30 cellular contexts compared by ENCODE assay signal in genomic region chr2:236954641-236955040, GRCh38.
"Had no signal": no experiment of that assay in that cellular context is flagged by ENCODE, and none has a peak within 500 bp of the region (broad histone marks: within the 10 kb centered on the region; RNA-seq: fewer than 3 reads in every experiment).

No MANE protein-coding gene starts in this region.

- H3K27ac ChIP-seq: PC-9, RWPE1, WERI-Rb-1 had no signal

- H3K4me3 ChIP-seq: PC-9 had no signal

- H3K36me3 ChIP-seq: WERI-Rb-1 had no signal

- H3K27ac Mint-ChIP-seq: activated CD4-positive, alpha-beta memory T cell treated with anti-CD3 and anti-CD28 coated beads, Interleukin-2, amount 10 ng/mL, durations not matched to agents 7 days and 5 days; activated naive CD4-positive, alpha-beta T cell treated with anti-CD3 and anti-CD28 coated beads, Interleukin-2, amount 50 U/mL, for 24 hours; activated T-cell treated with anti-CD3 and anti-CD28 coated beads, Interleukin-2, amount 50 U/mL, for 24 hours; activated T-helper 2 cell treated with anti-CD3 and anti-CD28 coated beads, Interferon-gamma antibody, Interleukin-2, Interleukin-4, amounts not matched to agents 10 μg/mL and 5 μg/mL and 100 μg/mL, durations not matched to agents 14 hours and 24 hours and 36 hours; IgD-negative memory B cell; T-cell had no signal

- H3K36me3 Mint-ChIP-seq: T-cell had no signal

- H3K27me3 Mint-ChIP-seq: activated naive CD4-positive, alpha-beta T cell treated with anti-CD3 and anti-CD28 coated beads, Interleukin-2, amount 50 U/mL, for 24 hours had no signal

- ATAC-seq: Right ventricle myocardium inferior, SK-N-SH treated with all-trans-retinoic acid at 6 μM for 48 hours, T-cell had no signal

- H3K4me1 Mint-ChIP-seq: activated naive CD4-positive, alpha-beta T cell treated with anti-CD3 and anti-CD28 coated beads, Interleukin-2, amount 50 U/mL, for 24 hours; IgD-negative memory B cell had no signal

- H3K4me3 Mint-ChIP-seq: activated CD4-positive, alpha-beta memory T cell treated with anti-CD3 and anti-CD28 coated beads, Interleukin-2, amount 10 ng/mL, durations not matched to agents 7 days and 5 days; activated naive CD4-positive, alpha-beta T cell treated with anti-CD3 and anti-CD28 coated beads, Interleukin-2, amount 50 U/mL, for 24 hours; activated T-cell treated with anti-CD3 and anti-CD28 coated beads, Interleukin-2, amount 50 U/mL, for 24 hours; IgD-negative memory B cell; T-cell had no signal

- H3K9me3 Mint-ChIP-seq: activated naive CD4-positive, alpha-beta T cell treated with anti-CD3 and anti-CD28 coated beads, Interleukin-2, amount 50 U/mL, for 24 hours had no signal

- DNase-seq: activated CD4-positive, alpha-beta memory T cell treated with anti-CD3 and anti-CD28 coated beads, Interleukin-2, amount 10 ng/mL, durations not matched to agents 7 days and 5 days; activated CD4-positive, alpha-beta T cell treated with anti-CD3 and anti-CD28 coated beads for 1 hour; activated CD4-positive, alpha-beta T cell treated with anti-CD3 and anti-CD28 coated beads for 48 hours; activated CD4-positive, CD25-positive, alpha-beta regulatory T cell; activated gamma-delta T cell; activated naive CD4-positive, alpha-beta T cell treated with Interleukin-2 at 50 U/mL for 16 hours; activated T-cell treated with anti-CD3 and anti-CD28 coated beads, Interleukin-2, amount 50 U/mL, for 24 hours; anterior cingulate cortex; Karpas-422; KBM-7; NCI-H1105; NCI-H1436; NCI-H1694; NCI-H1930; NCI-H2081 treated with DMSO at 0.1 percent for 48 hours; NCI-H345; NCI-H524 treated with DMSO at 0.1 percent for 48 hours; NK-92 treated with Interleukin-12 subunit alpha and Interleukin-12 subunit beta, amount 100 ng/mL, for 24 hours; PC-9; SIG-M5; T-cell; T-helper 2 cell; T-helper 9 cell; WERI-Rb-1 had no signal
